In the genomic region with DNA sequence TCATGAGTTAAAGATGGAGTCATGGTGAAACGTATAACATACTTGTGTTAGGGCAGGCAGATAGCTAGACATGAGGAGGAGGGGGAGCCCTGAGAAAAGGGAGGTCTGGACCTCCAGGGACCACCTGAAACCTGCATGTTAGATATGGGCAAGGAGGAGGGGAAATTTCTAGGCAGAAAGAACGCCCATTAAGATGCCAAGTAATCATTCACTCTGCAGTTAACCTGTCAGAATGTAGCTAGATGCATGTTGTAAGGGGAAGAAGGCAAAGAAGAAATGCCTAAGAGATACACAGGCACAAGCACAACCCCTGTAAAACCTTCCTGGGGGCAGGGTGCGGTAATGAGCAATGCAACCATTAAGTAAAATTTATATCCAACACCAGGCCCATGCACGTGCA, we compare ENCODE assay signal across 2 cellular contexts.
TF ChIP-seq lines count a peak whose summit lies in the region.

No MANE protein-coding gene starts in this region.

TF ChIP-seq in K562, 482 proteins besides CTCF, POLR2A, EP300 and RAD21 (continued from another document and continues in another):
- TF ChIP-seq THRA (IDR thresholded peaks at IDR 0.05), result no peak
- no peak for TF ChIP-seq ADNP (tag; IDR thresholded peaks at IDR 0.05)
- TF ChIP-seq, protein P1, sequence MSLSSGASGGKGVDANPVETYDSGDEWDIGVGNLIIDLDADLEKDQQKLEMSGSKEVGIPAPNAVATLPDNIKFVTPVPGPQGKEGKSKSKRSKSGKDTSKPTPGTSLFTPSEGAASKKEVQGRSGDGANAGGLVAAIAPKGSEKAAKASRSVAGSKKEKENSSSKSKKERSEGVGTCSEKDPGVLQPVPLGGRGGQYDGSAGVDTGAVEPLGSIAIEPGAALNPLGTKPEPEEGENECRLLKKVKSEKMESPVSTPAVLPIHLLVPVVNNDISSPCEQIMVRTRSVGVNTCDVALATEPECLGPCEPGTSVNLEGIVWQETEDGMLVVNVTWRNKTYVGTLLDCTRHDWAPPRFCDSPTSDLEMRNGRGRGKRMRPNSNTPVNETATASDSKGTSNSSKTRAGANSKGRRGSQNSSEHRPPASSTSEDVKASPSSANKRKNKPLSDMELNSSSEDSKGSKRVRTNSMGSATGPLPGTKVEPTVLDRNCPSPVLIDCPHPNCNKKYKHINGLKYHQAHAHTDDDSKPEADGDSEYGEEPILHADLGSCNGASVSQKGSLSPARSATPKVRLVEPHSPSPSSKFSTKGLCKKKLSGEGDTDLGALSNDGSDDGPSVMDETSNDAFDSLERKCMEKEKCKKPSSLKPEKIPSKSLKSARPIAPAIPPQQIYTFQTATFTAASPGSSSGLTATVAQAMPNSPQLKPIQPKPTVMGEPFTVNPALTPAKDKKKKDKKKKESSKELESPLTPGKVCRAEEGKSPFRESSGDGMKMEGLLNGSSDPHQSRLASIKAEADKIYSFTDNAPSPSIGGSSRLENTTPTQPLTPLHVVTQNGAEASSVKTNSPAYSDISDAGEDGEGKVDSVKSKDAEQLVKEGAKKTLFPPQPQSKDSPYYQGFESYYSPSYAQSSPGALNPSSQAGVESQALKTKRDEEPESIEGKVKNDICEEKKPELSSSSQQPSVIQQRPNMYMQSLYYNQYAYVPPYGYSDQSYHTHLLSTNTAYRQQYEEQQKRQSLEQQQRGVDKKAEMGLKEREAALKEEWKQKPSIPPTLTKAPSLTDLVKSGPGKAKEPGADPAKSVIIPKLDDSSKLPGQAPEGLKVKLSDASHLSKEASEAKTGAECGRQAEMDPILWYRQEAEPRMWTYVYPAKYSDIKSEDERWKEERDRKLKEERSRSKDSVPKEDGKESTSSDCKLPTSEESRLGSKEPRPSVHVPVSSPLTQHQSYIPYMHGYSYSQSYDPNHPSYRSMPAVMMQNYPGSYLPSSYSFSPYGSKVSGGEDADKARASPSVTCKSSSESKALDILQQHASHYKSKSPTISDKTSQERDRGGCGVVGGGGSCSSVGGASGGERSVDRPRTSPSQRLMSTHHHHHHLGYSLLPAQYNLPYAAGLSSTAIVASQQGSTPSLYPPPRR (CRISPR knock-in tag; IDR thresholded peaks at IDR 0.05; ENCODE audit: borderline replicate concordance), result no peak
- TF ChIP-seq ZNF23 (CRISPR knock-in tag; IDR thresholded peaks at IDR 0.05), result no peak
- no peak for TF ChIP-seq RBBP5 (IDR thresholded peaks at IDR 0.05; ENCODE audit: borderline replicate concordance, insufficient read depth, low read length, poor library complexity, severe bottlenecking)
- TF ChIP-seq MEF2A (IDR thresholded peaks at IDR 0.05; ENCODE audit: control insufficient read depth, low read depth, low read length), result no peak
- TF ChIP-seq MIER1 (IDR thresholded peaks at IDR 0.05; ENCODE audit: low read depth), result no peak
- no peak for TF ChIP-seq SMAD3 (CRISPR knock-in tag; conservative IDR thresholded peaks at IDR 0.05)
- TF ChIP-seq NCOA1 (IDR thresholded peaks at IDR 0.05; ENCODE audit: low read depth), result no peak
- TF ChIP-seq, protein P2, sequence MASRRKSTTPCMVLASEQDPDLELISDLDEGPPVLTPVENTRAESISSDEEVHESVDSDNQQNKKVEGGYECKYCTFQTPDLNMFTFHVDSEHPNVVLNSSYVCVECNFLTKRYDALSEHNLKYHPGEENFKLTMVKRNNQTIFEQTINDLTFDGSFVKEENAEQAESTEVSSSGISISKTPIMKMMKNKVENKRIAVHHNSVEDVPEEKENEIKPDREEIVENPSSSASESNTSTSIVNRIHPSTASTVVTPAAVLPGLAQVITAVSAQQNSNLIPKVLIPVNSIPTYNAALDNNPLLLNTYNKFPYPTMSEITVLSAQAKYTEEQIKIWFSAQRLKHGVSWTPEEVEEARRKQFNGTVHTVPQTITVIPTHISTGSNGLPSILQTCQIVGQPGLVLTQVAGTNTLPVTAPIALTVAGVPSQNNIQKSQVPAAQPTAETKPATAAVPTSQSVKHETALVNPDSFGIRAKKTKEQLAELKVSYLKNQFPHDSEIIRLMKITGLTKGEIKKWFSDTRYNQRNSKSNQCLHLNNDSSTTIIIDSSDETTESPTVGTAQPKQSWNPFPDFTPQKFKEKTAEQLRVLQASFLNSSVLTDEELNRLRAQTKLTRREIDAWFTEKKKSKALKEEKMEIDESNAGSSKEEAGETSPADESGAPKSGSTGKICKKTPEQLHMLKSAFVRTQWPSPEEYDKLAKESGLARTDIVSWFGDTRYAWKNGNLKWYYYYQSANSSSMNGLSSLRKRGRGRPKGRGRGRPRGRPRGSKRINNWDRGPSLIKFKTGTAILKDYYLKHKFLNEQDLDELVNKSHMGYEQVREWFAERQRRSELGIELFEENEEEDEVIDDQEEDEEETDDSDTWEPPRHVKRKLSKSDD (conservative IDR thresholded peaks at IDR 0.05; ENCODE audit: low read length), result no peak
- TF ChIP-seq REST (CRISPR knock-in tag; IDR thresholded peaks at IDR 0.05; ENCODE audit: low read depth), result no peak
- TF ChIP-seq CEBPB (tag; IDR thresholded peaks at IDR 0.05), result no peak

TF ChIP-seq in neural cell, 6 proteins besides CTCF, POLR2A, EP300 and RAD21 (continued from another document):
- peak; percentile 60 for TF ChIP-seq REST (IDR thresholded peaks at IDR 0.05; ENCODE audit: borderline replicate concordance)
- no peak for TF ChIP-seq MXI1 (conservative IDR thresholded peaks at IDR 0.05; ENCODE audit: poor library complexity, severe bottlenecking)
- peak; percentile 31 for TF ChIP-seq SMC3 (conservative IDR thresholded peaks at IDR 0.05; ENCODE audit: poor library complexity)
- TF ChIP-seq EZH2 (IDR thresholded peaks at IDR 0.05; ENCODE audit: borderline replicate concordance, insufficient read depth, low read length, poor library complexity, severe bottlenecking), result no peak
- TF ChIP-seq POLR2AphosphoS5 (IDR thresholded peaks at IDR 0.05), result peak; percentile 85
